In genomic region chr1:39901486-39902120, GRCh38 we compare ENCODE assay signal across 1 cellular context.
TF ChIP-seq lines count a peak whose summit lies in the region.

MYCL (minus strand) TSS chr1:39901917; CDS start chr1:39901434, 483 bp downstream.

TF ChIP-seq in HepG2, 621 proteins besides CTCF, POLR2A, EP300 and RAD21 (continued from another document and continues in another):
- TF ChIP-seq TCF7 (IDR thresholded peaks at IDR 0.05; ENCODE audit: low read depth) (peak; percentile 30; the same call in 1 of the 2 replicates), ZBTB14 (CRISPR knock-in tag; IDR thresholded peaks at IDR 0.05) (peak; percentile 89), CC2D1A (CRISPR knock-in tag; IDR thresholded peaks at IDR 0.05) (no peak), ZNF331 (CRISPR knock-in tag; IDR thresholded peaks at IDR 0.05) (no peak), THRA (CRISPR knock-in tag; IDR thresholded peaks at IDR 0.05; ENCODE audit: borderline replicate concordance) (no peak), NFE2 (CRISPR knock-in tag; IDR thresholded peaks at IDR 0.05) (no peak), ESRRA (CRISPR knock-in tag; IDR thresholded peaks at IDR 0.05; ENCODE audit: low read depth) (0 out of 2 replicates have a peak, but pooled peaks have one; percentile 35), RFX3 (CRISPR knock-in tag; IDR thresholded peaks at IDR 0.05) (no peak), TCF12 (IDR thresholded peaks at IDR 0.05) (no peak), TCF12 (CRISPR knock-in tag; IDR thresholded peaks at IDR 0.05) (no peak), ZNF292 (CRISPR knock-in tag; IDR thresholded peaks at IDR 0.05; ENCODE audit: borderline replicate concordance, low read depth) (no peak), CENPBD1 (CRISPR knock-in tag; IDR thresholded peaks at IDR 0.05; ENCODE audit: borderline replicate concordance, low read depth) (no peak), FOXA1 (IDR thresholded peaks at IDR 0.05) (no peak), FOXA1 (CRISPR knock-in tag; IDR thresholded peaks at IDR 0.05) (no peak), HOXA5 (CRISPR knock-in tag; IDR thresholded peaks at IDR 0.05) (no peak), ZBTB40 (IDR thresholded peaks at IDR 0.05) (no peak), ZBTB40 (CRISPR knock-in tag; IDR thresholded peaks at IDR 0.05) (no peak), ARID5B (CRISPR knock-in tag; IDR thresholded peaks at IDR 0.05) (no peak), ZNF7 (CRISPR knock-in tag; IDR thresholded peaks at IDR 0.05) (no peak), CSRNP2 (CRISPR knock-in tag; conservative IDR thresholded peaks at IDR 0.05; ENCODE audit: low read depth) (no peak), PHF21A (CRISPR knock-in tag; IDR thresholded peaks at IDR 0.05) (0 out of 2 replicates have a peak, but pooled peaks have one; percentile 8), GABPB1 (CRISPR knock-in tag; IDR thresholded peaks at IDR 0.05) (no peak; the same call in 1 of the 2 replicates), THAP7 (CRISPR knock-in tag; IDR thresholded peaks at IDR 0.05) (no peak), NR1H2 (CRISPR knock-in tag; IDR thresholded peaks at IDR 0.05; ENCODE audit: borderline replicate concordance, low read depth) (no peak), ZNF33B (CRISPR knock-in tag; IDR thresholded peaks at IDR 0.05) (no peak), FOXP1 (IDR thresholded peaks at IDR 0.05) (no peak), FOXP1 (CRISPR knock-in tag; IDR thresholded peaks at IDR 0.05) (no peak), NCOR1 (IDR thresholded peaks at IDR 0.05; ENCODE audit: borderline replicate concordance, low read length) (no peak), RBM22 (optimal IDR thresholded peaks at IDR 0.05; ENCODE audit: low read length) (no peak), DBP (CRISPR knock-in tag; IDR thresholded peaks at IDR 0.05; ENCODE audit: not compliant biosample characterization) (no peak), ZNF383 (CRISPR knock-in tag; IDR thresholded peaks at IDR 0.05; ENCODE audit: borderline replicate concordance) (no peak), ZNF510 (CRISPR knock-in tag; IDR thresholded peaks at IDR 0.05; ENCODE audit: low read depth) (no peak), ZNF18 (CRISPR knock-in tag; IDR thresholded peaks at IDR 0.05; ENCODE audit: insufficient replicate concordance) (no peak), KMT2A (CRISPR knock-in tag; IDR thresholded peaks at IDR 0.05) (no peak), MZF1 (CRISPR knock-in tag; IDR thresholded peaks at IDR 0.05; ENCODE audit: borderline replicate concordance) (no peak), ZNF629 (CRISPR knock-in tag; conservative IDR thresholded peaks at IDR 0.05) (no peak), ZNF329 (CRISPR knock-in tag; IDR thresholded peaks at IDR 0.05; ENCODE audit: low read depth) (no peak), TOE1 (CRISPR knock-in tag; IDR thresholded peaks at IDR 0.05) (no peak), ZNF598 (CRISPR knock-in tag; IDR thresholded peaks at IDR 0.05; ENCODE audit: borderline replicate concordance) (no peak)
